In the genomic region with DNA sequence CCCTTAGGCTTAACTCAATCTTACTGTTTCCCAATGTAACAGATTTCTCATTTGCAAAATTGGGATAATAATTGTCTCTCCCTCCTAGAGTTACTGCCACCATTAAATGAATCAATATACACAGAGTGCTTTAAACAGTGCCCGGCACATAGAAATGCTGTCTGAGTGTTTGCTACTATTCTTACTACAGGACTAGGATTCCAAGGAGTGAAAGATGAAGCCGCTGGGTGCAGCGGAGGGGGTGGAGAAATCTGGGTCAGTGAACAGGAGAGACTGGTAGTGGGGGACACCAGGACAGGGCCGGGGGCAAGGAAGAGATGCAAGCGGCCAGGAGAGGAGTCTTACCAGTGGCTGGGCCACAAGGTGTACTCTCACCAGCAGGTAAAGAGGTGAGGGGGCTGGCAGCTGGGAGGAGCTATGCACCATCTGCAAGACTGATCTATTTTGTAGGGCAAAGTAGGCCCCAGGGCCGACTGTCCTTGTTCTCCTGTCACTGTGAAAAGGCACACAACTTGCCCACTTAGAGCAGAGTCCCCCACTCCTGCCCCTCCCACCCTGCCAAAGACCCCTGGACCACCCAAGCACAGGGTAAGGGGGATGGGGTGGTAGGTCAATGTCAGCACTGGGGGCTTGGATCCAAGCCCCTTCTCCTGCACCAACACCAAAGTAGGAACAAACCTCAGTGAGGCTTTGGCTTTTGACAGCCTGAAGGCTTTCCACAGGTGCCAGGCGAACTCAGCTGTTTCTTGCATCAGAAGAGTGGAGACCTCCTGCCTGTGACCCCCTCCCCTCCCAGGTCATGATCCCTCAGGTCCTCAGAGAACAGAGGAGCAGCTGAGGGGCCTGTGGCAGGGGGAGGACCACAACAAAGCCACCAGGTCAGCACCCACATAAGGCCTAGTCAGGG, we compare ENCODE assay signal across 18 cellular contexts. TPM values are rescaled to one million over a fixed set of nuclear protein-coding genes. Genes with fewer than 3 reads are reported as not detected.
"Had no signal": no experiment of that assay in that cellular context is flagged by ENCODE, and none has a peak within 500 bp of the region (broad histone marks: within the 10 kb centered on the region; RNA-seq: fewer than 3 reads in every experiment).

No MANE protein-coding gene starts in this region.

- H3K27ac ChIP-seq: colonic mucosa, esophagus muscularis mucosa, ovary, transverse colon, WERI-Rb-1 had no signal

- H3K27me3 ChIP-seq: colonic mucosa, ovary, transverse colon had no signal

- H3K4me1 ChIP-seq: colonic mucosa, transverse colon had no signal

- H3K4me3 Mint-ChIP-seq: activated CD4-positive, alpha-beta memory T cell treated with anti-CD3 and anti-CD28 coated beads for 36 hours; activated CD4-positive, alpha-beta T cell treated with anti-CD3 and anti-CD28 coated beads for 36 hours; activated CD8-positive, alpha-beta memory T cell treated with anti-CD3 and anti-CD28 coated beads, Interleukin-2, amount 10 ng/mL, durations not matched to agents 7 days and 5 days; activated naive CD8-positive, alpha-beta T cell; activated T-cell treated with anti-CD3 and anti-CD28 coated beads, Interleukin-2, amount 50 U/mL, for 24 hours; T-helper 17 cell had no signal

- H3K36me3 Mint-ChIP-seq: activated CD4-positive, alpha-beta memory T cell treated with anti-CD3 and anti-CD28 coated beads for 36 hours; activated CD8-positive, alpha-beta memory T cell treated with anti-CD3 and anti-CD28 coated beads, Interleukin-2, amount 10 ng/mL, durations not matched to agents 7 days and 5 days; activated naive CD8-positive, alpha-beta T cell had no signal

- H3K27me3 Mint-ChIP-seq: activated CD4-positive, alpha-beta memory T cell treated with anti-CD3 and anti-CD28 coated beads for 36 hours; activated CD4-positive, alpha-beta T cell treated with anti-CD3 and anti-CD28 coated beads for 36 hours; activated T-cell treated with anti-CD3 and anti-CD28 coated beads, Interleukin-2, amount 50 U/mL, for 24 hours; T-helper 17 cell had no signal

- H3K27ac Mint-ChIP-seq: activated CD4-positive, alpha-beta memory T cell treated with anti-CD3 and anti-CD28 coated beads for 36 hours; activated CD4-positive, alpha-beta T cell treated with anti-CD3 and anti-CD28 coated beads for 36 hours; activated CD8-positive, alpha-beta memory T cell treated with anti-CD3 and anti-CD28 coated beads, Interleukin-2, amount 10 ng/mL, durations not matched to agents 7 days and 5 days; activated naive CD8-positive, alpha-beta T cell; activated T-cell treated with anti-CD3 and anti-CD28 coated beads, Interleukin-2, amount 50 U/mL, for 24 hours; T-helper 17 cell had no signal

- H3K4me1 Mint-ChIP-seq: activated CD4-positive, alpha-beta T cell treated with anti-CD3 and anti-CD28 coated beads for 36 hours; activated CD8-positive, alpha-beta memory T cell treated with anti-CD3 and anti-CD28 coated beads, Interleukin-2, amount 10 ng/mL, durations not matched to agents 7 days and 5 days had no signal

- H3K9me3 ChIP-seq: colonic mucosa, esophagus muscularis mucosa, ovary, transverse colon had no signal

- H3K4me3 ChIP-seq: colonic mucosa, esophagus muscularis mucosa, ovary, skin epidermis, transverse colon had no signal

- H3K9me3 Mint-ChIP-seq: activated CD4-positive, alpha-beta memory T cell treated with anti-CD3 and anti-CD28 coated beads for 36 hours; activated T-cell treated with anti-CD3 and anti-CD28 coated beads, Interleukin-2, amount 50 U/mL, for 24 hours had no signal

- DNase-seq: activated CD8-positive, alpha-beta memory T cell treated with anti-CD3 and anti-CD28 coated beads, Interleukin-2, amount 10 ng/mL, durations not matched to agents 7 days and 5 days; amniotic stem cell; central memory CD4-positive, alpha-beta T cell; colonic mucosa; hypothalamus; ovary; substantia nigra; T-helper 17 cell; transverse colon had no signal

- H3K36me3 ChIP-seq: colonic mucosa, esophagus muscularis mucosa, ovary, transverse colon, WERI-Rb-1 had no signal

RNA-seq across cellular contexts. Expression of a gene that starts 18.7 kb away (rescaled TPM):
- total RNA-seq: kidney epithelial cell, renal cortical epithelial cell had no signal
